19 cellular contexts compared by ENCODE assay signal in genomic region chr4:111028829-111029228, GRCh38.
DNase-seq lines count a peak whose midpoint lies in the region; ATAC-seq, FAIRE-seq and TF ChIP-seq lines count a peak whose summit lies in the region.
"Had no signal": no experiment of that assay in that cellular context is flagged by ENCODE, and none has a peak within 500 bp of the region (broad histone marks: within the 10 kb centered on the region; RNA-seq: fewer than 3 reads in every experiment).

No MANE protein-coding gene starts in this region.

- WGBS in A549 (ENCODE audit: missing lambda C conversion rate), result 16% methylated on average over 1 of the region's 1 CpG

- POLR2A ChIA-PET in A549 (lab: Yijun Ruan, JAX) (no interaction called here), HCT116 (lab: Charles Lee) (no interaction called here)

- BruUV-seq in HCT116 (replicated peaks; lab: Mats Ljungman, UMichigan), result no TSS peak

- TF ChIP-seq POLR2A in A549 (IDR thresholded peaks at IDR 0.05; ENCODE audit: low read length), result no peak
- TF ChIP-seq POLR2A in HCT116 (IDR thresholded peaks at IDR 0.05; ENCODE audit: borderline replicate concordance, extremely low read depth, insufficient read depth, insufficient read length), result no peak

- H3K4me1 ChIP-seq in A549 (no peaks in the 10 kb centered on the region), HCT116 (ENCODE audit: control insufficient read depth in 1 of 2, insufficient read depth in 2 of 2, low read length in 2 of 2) (peaks cover 0 to 2% of the 10 kb centered on the region in 2 experiments; a peak in 1 of 4 replicates)
- H3K4me1 ChIP-seq: BLaER1 treated with 17β-estradiol and CSF1 and Interleukin-3, amounts not matched to agents 10 nM and 100 nM had no signal

- H3K27ac ChIP-seq in A549 (no peak overlapping the region), HCT116 (ENCODE audit: low read depth, low read length) (no peak overlapping the region)
- H3K27ac ChIP-seq: BLaER1 treated with 17β-estradiol and CSF1 and Interleukin-3, amounts not matched to agents 10 nM and 100 nM had no signal

- no peak for ATAC-seq in A549
- no peak for ATAC-seq in HCT116
- no peak for ATAC-seq in HG03135 (IDR thresholded peaks at IDR 0.05; ENCODE audit: unreplicated experiment)
- ATAC-seq in HG02970 (IDR thresholded peaks at IDR 0.05; ENCODE audit: low FRiP score, unreplicated experiment), result no peak
- ATAC-seq: CD8-positive, alpha-beta T cell; Panc1 had no signal

- H3K9ac ChIP-seq in HCT116 (ENCODE audit: low read length), result no peak overlapping the region
- H3K9ac ChIP-seq: BLaER1 treated with 17β-estradiol and CSF1 and Interleukin-3, amounts not matched to agents 10 nM and 100 nM had no signal

- CTCF ChIA-PET in A549 (lab: Yijun Ruan, JAX) (interaction anchor here (0.6 kb wide), 1 partner anchor 805 kb away, joined by 6 read pairs; no protein-coding TSS in a partner anchor), HCT116 (lab: Charles Lee) (no interaction called here)

- intact Hi-C loops in HCT116 (cut with micrococcal nuclease), result no loop called here

- no peak for TF ChIP-seq RAD21 in A549 (conservative IDR thresholded peaks at IDR 0.05 in 1 of 2, IDR thresholded peaks at IDR 0.05 in 1 of 2)
- no peak for TF ChIP-seq RAD21 in HCT116 (IDR thresholded peaks at IDR 0.05; ENCODE audit: low read depth)

- no peak overlapping the region for H3K4me2 ChIP-seq in A549
- H3K4me2 ChIP-seq in HCT116 (ENCODE audit: low read length), result no peak overlapping the region
- H3K4me2 ChIP-seq: BLaER1 treated with 17β-estradiol and CSF1 and Interleukin-3, amounts not matched to agents 10 nM and 100 nM had no signal

- H4K20me1 ChIP-seq in HCT116 (ENCODE audit: insufficient read depth), result no peaks in the 10 kb centered on the region
- H4K20me1 ChIP-seq: BLaER1 treated with 17β-estradiol and CSF1 and Interleukin-3, amounts not matched to agents 10 nM and 100 nM had no signal

- no peak for TF ChIP-seq EP300 in A549 (IDR thresholded peaks at IDR 0.05)

- no peaks in the 10 kb centered on the region for H3K79me2 ChIP-seq in HCT116 (ENCODE audit: insufficient read depth, low read length)

- TF ChIP-seq CTCF in A549 (IDR thresholded peaks at IDR 0.05) (no peak), HCT116 (IDR thresholded peaks at IDR 0.05 in 2 of 3, conservative IDR thresholded peaks at IDR 0.05 in 1 of 3; ENCODE audit: borderline replicate concordance in 1 of 3, insufficient read depth in 1 of 3, low read depth in 2 of 3, low read length in 2 of 3) (no peak), fibroblast of mammary gland (conservative IDR thresholded peaks at IDR 0.05; ENCODE audit: control insufficient read depth, insufficient read depth, low read depth, low read length) (no peak)

- H3K27me3 ChIP-seq in HCT116 (ENCODE audit: insufficient read depth, low read length), result no peaks in the 10 kb centered on the region
- H3K27me3 ChIP-seq: BLaER1 treated with 17β-estradiol and CSF1 and Interleukin-3, amounts not matched to agents 10 nM and 100 nM had no signal

- RAD21 ChIA-PET in HCT116 (lab: Charles Lee; ENCODE audit: low non-redundant PET in 1 of 2, low total read pairs in 2 of 2, uncharacterized antibody in 2 of 2, unreplicated experiment in 2 of 2), result no interaction called here

- DNase-seq in A549 (ENCODE audit: low read depth in 1 of 2, low spot score in 1 of 2), result no peak
- no peak for DNase-seq in HCT116 (ENCODE audit: low read depth, low spot score)
- peak; percentile 26 for DNase-seq in NCI-H526 treated with DMSO at 0.1 percent for 48 hours (lab: John Stamatoyannopoulos, UW)
- peak; percentile 7 for DNase-seq in fibroblast of mammary gland (ENCODE audit: low read depth)
- no peak for DNase-seq in NCI-H2107 (lab: John Stamatoyannopoulos, UW)
- no peak for DNase-seq in stimulated activated CD4-positive, alpha-beta T cell treated with anti-CD3 and anti-CD28 coated beads, Interleukin-4, amount 100 ng/mL, for 24 hours
- DNase-seq: Calu3; CD8-positive, alpha-beta T cell; H9; MV-4-11; NCI-H1417; NCI-H187 treated with DMSO at 0.1 percent for 48 hours; NCI-H226; NCI-H69 had no signal

- no peak for FAIRE-seq in A549 (lab: Jason Lieb, UNC)
- FAIRE-seq: A204.1 had no signal

- no peaks in the 10 kb centered on the region for H3K36me3 ChIP-seq in HCT116 (ENCODE audit: control insufficient read depth in 1 of 2, insufficient read depth in 2 of 2, low read length in 2 of 2)
- H3K36me3 ChIP-seq: BLaER1 treated with 17β-estradiol and CSF1 and Interleukin-3, amounts not matched to agents 10 nM and 100 nM had no signal

- no peaks in the 10 kb centered on the region for H3K9me2 ChIP-seq in HCT116 (ENCODE audit: insufficient read depth)

- H3K9me3 ChIP-seq in A549 (no peaks in the 10 kb centered on the region), HCT116 (ENCODE audit: control insufficient read depth in 1 of 2, insufficient read depth in 1 of 2, low read depth in 1 of 2, low read length in 2 of 2) (no peaks in the 10 kb centered on the region)

- H2AFZ ChIP-seq in HCT116 (ENCODE audit: low read depth, low read length, poor library complexity, severe bottlenecking), result peak overlapping the region; percentile 80

- H3K4me3 ChIP-seq in A549 (no peak overlapping the region), HCT116 (replicated peaks in 1 of 2; ENCODE audit: low read depth in 1 of 2, low read length in 2 of 2) (no peak overlapping the region), fibroblast of mammary gland (ENCODE audit: control insufficient read depth, low read depth, low read length) (no peak overlapping the region)
- H3K4me3 ChIP-seq: BLaER1 treated with 17β-estradiol and CSF1 and Interleukin-3, amounts not matched to agents 10 nM and 100 nM had no signal

TF ChIP-seq in A549, 52 proteins besides CTCF, POLR2A, EP300 and RAD21 (continues in another document):
- TF ChIP-seq NFE2L2 (conservative IDR thresholded peaks at IDR 0.05; ENCODE audit: low read length) (peak; percentile 35; the same call in 1 of the 2 replicates), REST (IDR thresholded peaks at IDR 0.05) (no peak)

TF ChIP-seq in HCT116, 20 proteins besides CTCF, POLR2A, EP300 and RAD21:
- no peak for TF ChIP-seq FOSL1 (IDR thresholded peaks at IDR 0.05; ENCODE audit: low read depth)
- TF ChIP-seq EGR1 (IDR thresholded peaks at IDR 0.05; ENCODE audit: low read depth), result no peak
- no peak for TF ChIP-seq EZH2 (IDR thresholded peaks at IDR 0.05)
- TF ChIP-seq ATF3 (IDR thresholded peaks at IDR 0.05), result no peak

Comparison
In these comparisons a context has a peak if more than half of its experiments do, and no peak if none do; other contexts are left out.
1. DNase-seq: peak in NCI-H526 treated with DMSO at 0.1 percent for 48 hours (single experiment) and fibroblast of mammary gland (single experiment); none in A549 (0 of 2), HCT116 (single experiment), NCI-H2107 (single experiment) and stimulated activated CD4-positive, alpha-beta T cell treated with anti-CD3 and anti-CD28 coated beads, Interleukin-4, amount 100 ng/mL, for 24 hours (single experiment).